8 cellular contexts compared by ENCODE assay signal in genomic region chr4:127247293-127247952, GRCh38.
"Had no signal": no experiment of that assay in that cellular context is flagged by ENCODE, and none has a peak within 500 bp of the region (broad histone marks: within the 10 kb centered on the region; RNA-seq: fewer than 3 reads in every experiment).

No MANE protein-coding gene starts in this region.

- H3K4me1 ChIP-seq: HAP-1 had no signal

- H3K9me3 ChIP-seq: HAP-1 had no signal

- H3K27ac Mint-ChIP-seq: HFFc6 had no signal

- H3K27ac ChIP-seq: GM23248, HL-60 had no signal

- H3K4me3 Mint-ChIP-seq: HFFc6 had no signal

- H3K9ac ChIP-seq: GM23248 had no signal

- H2AFZ ChIP-seq: GM23248 had no signal

- DNase-seq: GM23248, GOT3, H7, HFFc6, IMR-90, KBM-7 had no signal

- H3K4me3 ChIP-seq: GM23248, HAP-1 had no signal

- H3K36me3 ChIP-seq: HAP-1 had no signal
